ENCODE assay signal across 1 cellular context in genomic region chr19:10566408-10566657, GRCh38.
TF ChIP-seq lines count a peak whose summit lies in the region.

No MANE protein-coding gene starts in this region.

TF ChIP-seq in endothelial cell of umbilical vein, 7 proteins besides CTCF, POLR2A, EP300 and RAD21:
- no peak for TF ChIP-seq GATA2 (IDR thresholded peaks at IDR 0.05; ENCODE audit: insufficient read depth, insufficient read length, low read depth, low read length)
- TF ChIP-seq MYC (IDR thresholded peaks at IDR 0.05; ENCODE audit: low read depth, low read length) = no peak
- TF ChIP-seq MAX (IDR thresholded peaks at IDR 0.05; ENCODE audit: insufficient read depth, insufficient read length) = no peak
- no peak for TF ChIP-seq EZH2 (IDR thresholded peaks at IDR 0.05; ENCODE audit: borderline replicate concordance, low read depth, low read length, severe bottlenecking)
- no peak for TF ChIP-seq FOS (IDR thresholded peaks at IDR 0.05; ENCODE audit: borderline replicate concordance, insufficient read depth, low read length)
- TF ChIP-seq JUN (IDR thresholded peaks at IDR 0.05; ENCODE audit: borderline replicate concordance, insufficient read depth, insufficient read length, low read depth) = no peak
- no peak for TF ChIP-seq POLR2AphosphoS5 (IDR thresholded peaks at IDR 0.05; ENCODE audit: insufficient read depth, low read depth, low read length)
